In genomic region chr1:165036403-165036802, GRCh38 we compare ENCODE assay signal across 26 cellular contexts.
"Had no signal": no experiment of that assay in that cellular context is flagged by ENCODE, and none has a peak within 500 bp of the region (broad histone marks: within the 10 kb centered on the region; RNA-seq: fewer than 3 reads in every experiment).

No MANE protein-coding gene starts in this region.

- H3K4me1 Mint-ChIP-seq: activated B cell treated with CpG ODN at 0.5 μM for 24 hours; activated CD4-positive, alpha-beta memory T cell treated with anti-CD3 and anti-CD28 coated beads, Interleukin-2, amount 10 ng/mL, durations not matched to agents 7 days and 5 days; activated naive CD4-positive, alpha-beta T cell treated with anti-CD3 and anti-CD28 coated beads, Interleukin-2, amount 10 ng/mL, durations not matched to agents 7 days and 5 days; activated naive CD8-positive, alpha-beta T cell treated with anti-CD3 and anti-CD28 coated beads for 36 hours; T-helper 17 cell had no signal

- H3K27ac ChIP-seq: brain microvascular endothelial cell had no signal

- H3K27me3 Mint-ChIP-seq: activated B cell treated with CpG ODN at 0.5 μM for 24 hours; activated CD4-positive, alpha-beta memory T cell treated with anti-CD3 and anti-CD28 coated beads, Interleukin-2, amount 10 ng/mL, durations not matched to agents 7 days and 5 days; activated naive CD4-positive, alpha-beta T cell treated with anti-CD3 and anti-CD28 coated beads, Interleukin-2, amount 10 ng/mL, durations not matched to agents 7 days and 5 days; activated naive CD8-positive, alpha-beta T cell treated with anti-CD3 and anti-CD28 coated beads for 36 hours; T-helper 17 cell had no signal

- H3K4me3 Mint-ChIP-seq: activated B cell treated with CpG ODN at 0.5 μM for 24 hours; activated CD4-positive, alpha-beta memory T cell treated with anti-CD3 and anti-CD28 coated beads, Interleukin-2, amount 10 ng/mL, durations not matched to agents 7 days and 5 days; activated naive CD4-positive, alpha-beta T cell treated with anti-CD3 and anti-CD28 coated beads, Interleukin-2, amount 10 ng/mL, durations not matched to agents 7 days and 5 days; activated naive CD8-positive, alpha-beta T cell treated with anti-CD3 and anti-CD28 coated beads for 36 hours; activated T-cell treated with anti-CD3 and anti-CD28 coated beads, Interleukin-2, amount 50 U/mL, for 72 hours; T-helper 17 cell had no signal

- H3K9me3 Mint-ChIP-seq: activated B cell treated with CpG ODN at 0.5 μM for 24 hours; activated naive CD4-positive, alpha-beta T cell treated with anti-CD3 and anti-CD28 coated beads, Interleukin-2, amount 10 ng/mL, durations not matched to agents 7 days and 5 days; activated naive CD8-positive, alpha-beta T cell treated with anti-CD3 and anti-CD28 coated beads for 36 hours; activated T-helper 2 cell treated with anti-CD3 and anti-CD28 coated beads, Interferon-gamma antibody, Interleukin-2, Interleukin-4, amounts not matched to agents 10 μg/mL and 5 μg/mL and 100 μg/mL, durations not matched to agents 14 hours and 24 hours and 36 hours had no signal

- FAIRE-seq: TTC549 had no signal

- H3K36me3 Mint-ChIP-seq: activated naive CD4-positive, alpha-beta T cell treated with anti-CD3 and anti-CD28 coated beads, Interleukin-2, amount 10 ng/mL, durations not matched to agents 7 days and 5 days; activated naive CD8-positive, alpha-beta T cell treated with anti-CD3 and anti-CD28 coated beads for 36 hours had no signal

- DNase-seq: activated B cell treated with CpG ODN at 0.5 μM for 24 hours; activated CD4-positive, alpha-beta memory T cell treated with anti-CD3 and anti-CD28 coated beads, Interleukin-2, amount 10 ng/mL, durations not matched to agents 7 days and 5 days; activated CD4-positive, alpha-beta T cell treated with anti-CD3 and anti-CD28 coated beads for 1 hour; activated CD4-positive, alpha-beta T cell treated with anti-CD3 and anti-CD28 coated beads, Interleukin-2, amount 50 U/mL, for 1 hour; activated gamma-delta T cell treated with Interleukin-2 at 50 U/mL for 16 hours; activated naive CD4-positive, alpha-beta T cell treated with anti-CD3 and anti-CD28 coated beads, Interleukin-2, amount 10 ng/mL, durations not matched to agents 7 days and 5 days; activated naive CD8-positive, alpha-beta T cell treated with anti-CD3 and anti-CD28 coated beads for 36 hours; activated T-cell treated with anti-CD3 and anti-CD28 coated beads for 4 hours; activated T-cell treated with anti-CD3 and anti-CD28 coated beads, Interleukin-2, amount 50 U/mL, for 72 hours; brain microvascular endothelial cell; cerebellar nuclear complex; Kasumi-1; KBM-7; NCI-H1092; NCI-H1417; NCI-H1930; NCI-H2171; NCI-H2227 treated with DMSO at 0.1 percent for 48 hours; NCI-H446 treated with DMSO at 0.1 percent for 48 hours; NCI-H774; RPMI8226; SHP77; T-helper 17 cell; T-helper 9 cell had no signal

- H3K27me3 ChIP-seq: brain microvascular endothelial cell had no signal

- H3K27ac Mint-ChIP-seq: activated B cell treated with CpG ODN at 0.5 μM for 24 hours; activated CD4-positive, alpha-beta memory T cell treated with anti-CD3 and anti-CD28 coated beads, Interleukin-2, amount 10 ng/mL, durations not matched to agents 7 days and 5 days; activated naive CD4-positive, alpha-beta T cell treated with anti-CD3 and anti-CD28 coated beads, Interleukin-2, amount 10 ng/mL, durations not matched to agents 7 days and 5 days; activated naive CD8-positive, alpha-beta T cell treated with anti-CD3 and anti-CD28 coated beads for 36 hours; activated T-cell treated with anti-CD3 and anti-CD28 coated beads, Interleukin-2, amount 50 U/mL, for 72 hours; activated T-helper 2 cell treated with anti-CD3 and anti-CD28 coated beads, Interferon-gamma antibody, Interleukin-2, Interleukin-4, amounts not matched to agents 10 μg/mL and 5 μg/mL and 100 μg/mL, durations not matched to agents 14 hours and 24 hours and 36 hours; T-helper 17 cell had no signal

- H3K36me3 ChIP-seq: brain microvascular endothelial cell had no signal
